8 cellular contexts compared by ENCODE assay signal in the genomic region with DNA sequence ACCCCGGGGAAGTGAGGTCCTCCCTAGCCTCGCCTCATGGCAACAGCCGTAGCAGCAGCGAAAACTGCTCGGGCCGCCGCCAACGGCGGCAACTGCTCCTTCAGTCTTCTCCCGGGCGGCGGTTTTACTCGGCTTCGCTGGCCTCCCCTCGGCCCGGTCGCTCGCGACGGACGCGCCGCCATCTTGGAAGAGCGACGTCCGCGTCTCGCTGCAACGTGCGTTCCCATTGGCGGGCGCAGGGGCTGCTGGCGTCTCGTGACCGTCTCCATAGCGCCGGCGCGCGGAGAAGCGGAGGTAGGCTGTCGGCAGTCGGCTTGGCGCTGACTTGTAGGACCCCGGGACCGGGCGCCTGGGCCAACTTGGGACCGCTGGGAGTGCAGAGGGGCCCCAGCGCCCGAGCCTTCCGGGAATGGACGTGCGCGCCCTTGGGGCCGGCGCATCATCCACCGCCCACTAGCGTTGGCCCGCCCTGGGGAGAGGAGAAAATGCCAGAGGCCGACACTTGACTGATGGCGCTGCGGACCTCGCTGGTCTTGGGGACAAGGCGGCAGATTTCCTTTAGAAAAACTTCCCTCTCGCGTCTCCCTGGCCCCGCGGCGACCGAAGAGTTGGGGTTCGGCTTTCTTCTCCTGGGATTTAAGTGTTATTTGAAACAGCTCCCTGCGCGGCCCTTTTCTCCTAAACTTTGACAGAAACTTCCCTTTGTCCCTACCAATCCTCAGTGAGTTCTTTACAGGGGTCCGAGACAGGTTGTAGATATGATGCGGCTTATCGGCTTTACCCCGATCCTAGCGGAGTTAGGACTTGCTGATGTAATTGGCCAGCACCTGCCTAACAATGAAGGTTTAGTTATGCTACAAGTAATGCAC.
DNase-seq lines count a peak whose midpoint lies in the region; ATAC-seq and TF ChIP-seq lines count a peak whose summit lies in the region.

A gene with protein sequence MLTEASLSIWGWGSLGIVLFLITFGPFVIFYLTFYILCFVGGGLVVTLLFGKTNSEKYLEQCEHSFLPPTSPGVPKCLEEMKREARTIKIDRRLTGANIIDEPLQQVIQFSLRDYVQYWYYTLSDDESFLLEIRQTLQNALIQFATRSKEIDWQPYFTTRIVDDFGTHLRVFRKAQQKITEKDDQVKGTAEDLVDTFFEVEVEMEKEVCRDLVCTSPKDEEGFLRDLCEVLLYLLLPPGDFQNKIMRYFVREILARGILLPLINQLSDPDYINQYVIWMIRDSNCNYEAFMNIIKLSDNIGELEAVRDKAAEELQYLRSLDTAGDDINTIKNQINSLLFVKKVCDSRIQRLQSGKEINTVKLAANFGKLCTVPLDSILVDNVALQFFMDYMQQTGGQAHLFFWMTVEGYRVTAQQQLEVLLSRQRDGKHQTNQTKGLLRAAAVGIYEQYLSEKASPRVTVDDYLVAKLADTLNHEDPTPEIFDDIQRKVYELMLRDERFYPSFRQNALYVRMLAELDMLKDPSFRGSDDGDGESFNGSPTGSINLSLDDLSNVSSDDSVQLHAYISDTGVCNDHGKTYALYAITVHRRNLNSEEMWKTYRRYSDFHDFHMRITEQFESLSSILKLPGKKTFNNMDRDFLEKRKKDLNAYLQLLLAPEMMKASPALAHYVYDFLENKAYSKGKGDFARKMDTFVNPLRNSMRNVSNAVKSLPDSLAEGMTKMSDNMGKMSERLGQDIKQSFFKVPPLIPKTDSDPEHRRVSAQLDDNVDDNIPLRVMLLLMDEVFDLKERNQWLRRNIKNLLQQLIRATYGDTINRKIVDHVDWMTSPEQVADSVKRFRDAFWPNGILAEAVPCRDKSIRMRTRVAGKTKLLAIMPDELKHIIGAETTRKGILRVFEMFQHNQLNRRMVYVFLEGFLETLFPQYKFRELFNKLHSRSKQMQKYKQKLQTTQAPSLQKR (minus strand): TSS at position 193 of the 869 bp plus-strand sequence. CDS start 199 bp downstream, outside the sequence.

- peak; percentile 31 for TF ChIP-seq CTCF in AG09319 (IDR thresholded peaks at IDR 0.05; ENCODE audit: low read depth, low read length)

- ATAC-seq in GM19023 (IDR thresholded peaks at IDR 0.05; ENCODE audit: unreplicated experiment) = peak; percentile 96
- ATAC-seq in HG03280 (IDR thresholded peaks at IDR 0.05; ENCODE audit: unreplicated experiment) = peak; percentile 98

- DNase-seq in AG09319 (ENCODE audit: extremely low read depth, low read depth) (peak; percentile 74), NCI-H345 (lab: John Stamatoyannopoulos, UW) (peak; percentile 96), iris pigment epithelial cell (ENCODE audit: low read depth) (peak; percentile 94)
- DNase-seq in activated CD4-positive, CD25-positive, alpha-beta regulatory T cell (lab: John Stamatoyannopoulos, UW) = peak; percentile 71 to 86 (median 80)
- DNase-seq in central memory CD4-positive, alpha-beta T cell = peak; percentile 87
- peak; percentile 87 for DNase-seq in stimulated activated CD4-positive, alpha-beta T cell treated with anti-CD3 and anti-CD28 coated beads, Interleukin-12 subunit alpha, Interleukin-12 subunit beta, amount 100 ng/mL, for 4 hours

Comparison
In these comparisons a context has a peak if more than half of its experiments do, and no peak if none do; other contexts are left out.
1. Peak in every context shown above with its lines: DNase-seq and ATAC-seq.